Comparison of ENCODE assay signal across 11 cellular contexts in the genomic region with DNA sequence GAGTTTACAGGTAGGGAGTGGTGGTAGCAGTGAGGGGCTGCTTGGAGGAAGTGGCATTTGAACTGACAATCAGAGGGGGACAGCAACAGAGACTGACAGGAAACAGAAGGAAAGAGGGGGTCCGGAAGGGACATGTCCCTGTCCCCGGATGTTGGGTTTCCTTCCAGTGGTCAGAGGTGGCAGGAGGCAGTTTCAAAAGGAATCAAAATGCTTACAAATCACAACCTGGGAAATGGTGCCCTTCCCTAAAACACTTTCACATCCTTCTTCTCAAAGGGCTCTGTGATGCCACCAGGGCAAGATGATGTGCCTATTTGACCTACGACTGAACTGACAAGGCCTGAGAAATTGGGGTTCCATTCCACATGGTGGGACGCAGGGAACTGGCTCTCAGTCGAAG. TPM values are rescaled to one million over a fixed set of nuclear protein-coding genes. Genes with fewer than 3 reads are reported as not detected.
A peak's percentile ranks its signal among the peaks of the same experiment; 100 is the strongest.
DNase-seq lines count a peak whose midpoint lies in the region; ATAC-seq and TF ChIP-seq lines count a peak whose summit lies in the region.
"Had no signal": no experiment of that assay in that cellular context is flagged by ENCODE, and none has a peak within 500 bp of the region (broad histone marks: within the 10 kb centered on the region; RNA-seq: fewer than 3 reads in every experiment).

No MANE protein-coding gene starts in this region.

- ATAC-seq in natural killer cell: no peak

- CTCF ChIA-PET in CD8-positive, alpha-beta memory T cell (lab: Charles Lee): interaction anchor here (0.8 to 6.4 kb wide), 17 partner anchors 8 to 251 kb away, joined by 3 to 215 read pairs (median 8); a partner anchor contains a TSS

- peaks cover 34% of the 10 kb centered on the region for H3K4me1 ChIP-seq in CD8-positive, alpha-beta memory T cell (ENCODE audit: insufficient read depth, low read length)

- H3K27ac ChIP-seq in CD8-positive, alpha-beta memory T cell (ENCODE audit: low read depth, low read length): no peak overlapping the region
- peak overlapping the region; percentile 6 for H3K27ac ChIP-seq in adipose tissue (ENCODE audit: low read depth, low read length)

- no peak overlapping the region for H3K4me3 ChIP-seq in CD8-positive, alpha-beta memory T cell (ENCODE audit: low read length)
- no peak overlapping the region for H3K4me3 ChIP-seq in Jurkat, Clone E6-1 (ENCODE audit: low read length)
- H3K4me3 ChIP-seq in H7 (ENCODE audit: insufficient read depth, low read depth, low read length): no peak overlapping the region

- no peaks in the 10 kb centered on the region for H3K36me3 ChIP-seq in CD8-positive, alpha-beta memory T cell (ENCODE audit: insufficient read depth, low read length)
- no peaks in the 10 kb centered on the region for H3K36me3 ChIP-seq in H7 (replicated peaks; ENCODE audit: control insufficient read depth, insufficient read depth, low read length)

- H3K4me1 Mint-ChIP-seq in CD8-positive, alpha-beta memory T cell: peaks cover 43 to 54% (median 45%) of the 10 kb centered on the region in 3 donors
- H3K4me1 Mint-ChIP-seq in natural killer cell: peaks cover 58 to 63% of the 10 kb centered on the region in 2 donors
- H3K4me1 Mint-ChIP-seq in glutamatergic neuron (ENCODE audit: low read depth, unreplicated experiment): peaks cover 10% of the 10 kb centered on the region

- no peaks in the 10 kb centered on the region for H3K9me3 ChIP-seq in CD8-positive, alpha-beta memory T cell (ENCODE audit: low read length)

- H3K27ac Mint-ChIP-seq in CD8-positive, alpha-beta memory T cell: peak overlapping the region; percentile 71 to 96 (median 85)
- H3K27ac Mint-ChIP-seq in natural killer cell (peak overlapping the region; percentile 91 to 96), glutamatergic neuron (ENCODE audit: unreplicated experiment) (no peak overlapping the region)

- H3K4me3 Mint-ChIP-seq in CD8-positive, alpha-beta memory T cell: peak overlapping the region in 6 of 7 donors; percentile 22 to 88 (median 72)
- H3K4me3 Mint-ChIP-seq in natural killer cell (peak overlapping the region; percentile 93), glutamatergic neuron (ENCODE audit: unreplicated experiment) (no peak overlapping the region)

- intact Hi-C loops in natural killer cell (cut with micrococcal nuclease): loop anchor here (2.0 to 5.0 kb wide), 4 partner anchors 19 to 116 kb away; a partner anchor contains a TSS

- H3K27me3 Mint-ChIP-seq in CD8-positive, alpha-beta memory T cell: peaks cover 0 to 2% of the 10 kb centered on the region in 2 donors
- H3K27me3 Mint-ChIP-seq in natural killer cell (ENCODE audit: low read depth in 2 of 2) (no peaks in the 10 kb centered on the region), glutamatergic neuron (ENCODE audit: unreplicated experiment) (peaks cover 9% of the 10 kb centered on the region)

- H3K9me3 Mint-ChIP-seq in CD8-positive, alpha-beta memory T cell: no peaks in the 10 kb centered on the region
- H3K9me3 Mint-ChIP-seq in natural killer cell: no peaks in the 10 kb centered on the region
- H3K9me3 Mint-ChIP-seq in glutamatergic neuron (ENCODE audit: unreplicated experiment): peaks cover 3% of the 10 kb centered on the region

- no peak for DNase-seq in CD8-positive, alpha-beta memory T cell
- peak; percentile 55 for DNase-seq in Jurkat, Clone E6-1 (ENCODE audit: low read depth, low spot score)
- no peak for DNase-seq in natural killer cell
- no peak for DNase-seq in H7
- DNase-seq in glutamatergic neuron: no peak
- DNase-seq in putamen (ENCODE audit: low spot score): no peak
- DNase-seq in DMS153 (lab: John Stamatoyannopoulos, UW): no peak
- DNase-seq: DMS79 treated with DMSO at 0.1 percent for 48 hours; effector CD4-positive, alpha-beta T cell had no signal

- H3K36me3 Mint-ChIP-seq in CD8-positive, alpha-beta memory T cell: no peaks in the 10 kb centered on the region
- H3K36me3 Mint-ChIP-seq in natural killer cell: peaks cover 11% of the 10 kb centered on the region
- H3K36me3 Mint-ChIP-seq in glutamatergic neuron (ENCODE audit: unreplicated experiment): no peaks in the 10 kb centered on the region

- TF ChIP-seq CTCF in natural killer cell (IDR thresholded peaks at IDR 0.05) (no peak), glutamatergic neuron (IDR thresholded peaks at IDR 0.05; ENCODE audit: partially characterized antibody, unreplicated experiment) (no peak)

- 61 to 83% (median 64%) methylated on average over 5 of the region's 5 CpGs for WGBS in adipose tissue, 3 donors

- POLR2A ChIA-PET in CD8-positive, alpha-beta memory T cell (lab: Charles Lee): interaction anchor here (0.9 to 1.3 kb wide), 3 partner anchors 38 to 57 kb away, joined by 3 to 4 read pairs (median 4); no protein-coding TSS in a partner anchor

- no peaks in the 10 kb centered on the region for H3K27me3 ChIP-seq in CD8-positive, alpha-beta memory T cell (ENCODE audit: insufficient read depth, low read length, poor library complexity, severe bottlenecking)
- H3K27me3 ChIP-seq in H7 (ENCODE audit: control insufficient read depth, insufficient read depth, low read length): no peaks in the 10 kb centered on the region

RNA-seq across cellular contexts. Expression of a gene that starts 19.7 kb away (rescaled TPM):
- 10 to 100 TPM; 25.8 to 29.8 TPM for total RNA-seq in CD8-positive, alpha-beta memory T cell
- 51.9 TPM for polyA plus RNA-seq in CD8-positive, alpha-beta memory T cell
- 0.68 TPM for polyA plus RNA-seq in Jurkat, Clone E6-1 (2012; ENCODE audit: insufficient read depth, insufficient read length)
- 10 to 100 TPM; 35.8 to 51.4 (median 38.6) TPM for polyA plus RNA-seq in adipose tissue
- total RNA-seq in natural killer cell (100 to 1,000 TPM; 830 to 949 (median 858) TPM), glutamatergic neuron (ENCODE audit: unreplicated experiment) (116 TPM)
- total RNA-seq in H7 (2014; rRNA removed; shearing (Covaris generic)): 0.38 and 0.44 TPM in 2 replicates

RNA-seq across cellular contexts. Expression of a gene that starts 20.0 kb away (rescaled TPM):
- total RNA-seq in CD8-positive, alpha-beta memory T cell: not detected
- polyA plus RNA-seq in CD8-positive, alpha-beta memory T cell: not detected
- not detected for polyA plus RNA-seq in Jurkat, Clone E6-1 (2012; ENCODE audit: insufficient read depth, insufficient read length)
- 10 to 100 TPM in 1 of 3 donors, 1 to 10 TPM in 1, under 1 TPM in 1; 0.32 to 15.7 (median 8.4) TPM for polyA plus RNA-seq in adipose tissue
- 10 to 100 TPM; 16.6 to 57.3 (median 20.7) TPM for total RNA-seq in natural killer cell
- 0.07 and 0.67 TPM in 2 replicates for total RNA-seq in H7 (2014; rRNA removed; shearing (Covaris generic))
- total RNA-seq in glutamatergic neuron (ENCODE audit: unreplicated experiment): not detected

RNA-seq across cellular contexts. Expression of a gene that starts 46.5 kb away (rescaled TPM):
- total RNA-seq in CD8-positive, alpha-beta memory T cell: not detected
- polyA plus RNA-seq in CD8-positive, alpha-beta memory T cell: not detected
- 2.0 TPM for polyA plus RNA-seq in Jurkat, Clone E6-1 (2012; ENCODE audit: insufficient read depth, insufficient read length)
- polyA plus RNA-seq in adipose tissue: under 1 TPM in 2 of 3 donors, not detected in 1; 0.18 to 0.24 TPM
- total RNA-seq in natural killer cell (under 1 TPM in 1 of 3 donors, not detected in 2; 0.33 TPM), glutamatergic neuron (ENCODE audit: unreplicated experiment) (not detected)
- 0.03 TPM in 1 of 2 replicates, not detected in the other for total RNA-seq in H7 (2014; rRNA removed; shearing (Covaris generic))
- total RNA-seq: posterior vena cava had no signal

Comparison
In these comparisons a context has a peak if more than half of its experiments do, and no peak if none do; other contexts are left out.
1. RNA of a gene that starts 19.7 kb away (total RNA-seq): 830 to 949 TPM in natural killer cell, 116 TPM in glutamatergic neuron (single experiment) and 25.8 to 29.8 TPM in CD8-positive, alpha-beta memory T cell; 0.38 to 0.44 TPM in H7; every median in the first group is over 10 times any median in the second.
2. RNA of a gene that starts 20.0 kb away (total RNA-seq): 16.6 to 57.3 TPM in natural killer cell; 0.07 to 0.67 TPM in H7, not detected in CD8-positive, alpha-beta memory T cell and not detected in glutamatergic neuron (single experiment); every median in the first group is over 10 times any median in the second.